Comparison of ENCODE assay signal across 8 cellular contexts in the genomic region with DNA sequence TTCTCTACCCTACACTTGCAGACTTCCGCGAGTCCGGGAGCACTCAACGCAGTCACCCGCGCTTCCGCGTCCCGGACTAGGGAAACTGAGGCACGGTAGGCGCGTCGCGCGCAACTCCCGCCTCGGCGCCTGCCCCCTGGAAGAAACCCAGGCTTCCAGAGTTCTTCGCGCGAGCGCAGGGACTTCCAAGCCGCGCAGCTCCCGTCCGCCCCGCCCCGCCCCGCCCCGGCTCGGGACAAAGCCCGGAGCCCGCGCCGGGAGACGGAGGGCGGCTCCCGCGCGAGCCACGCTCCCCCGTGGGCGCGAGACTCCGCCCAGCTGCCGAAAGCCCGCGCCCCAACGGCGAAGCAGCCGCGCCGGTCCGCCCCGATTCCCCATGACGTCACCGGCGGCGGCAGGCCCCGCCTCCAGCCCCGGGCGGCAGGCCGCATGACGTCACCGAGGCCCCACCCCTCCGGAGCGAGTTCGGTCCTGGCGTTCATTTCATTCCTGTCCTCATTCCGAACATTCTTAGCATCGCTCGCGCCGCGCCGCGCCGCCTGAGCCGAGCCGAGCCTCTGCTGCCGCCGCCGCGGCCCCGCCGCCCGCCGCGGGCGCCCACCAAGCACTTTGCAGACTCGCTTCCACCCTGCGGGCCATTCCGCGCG. TPM values are rescaled to one million over a fixed set of nuclear protein-coding genes. Genes with fewer than 3 reads are reported as not detected.
DNase-seq lines count a peak whose midpoint lies in the region; ATAC-seq and TF ChIP-seq lines count a peak whose summit lies in the region.

TSS of gene TEAD1 (plus strand) at position 498 of the 647 bp plus-strand sequence.

- no peaks in the 10 kb centered on the region for H3K27me3 ChIP-seq in foreskin keratinocyte

- peaks cover 18% of the 10 kb centered on the region for H3K4me1 ChIP-seq in foreskin keratinocyte

- in situ Hi-C loops in Caki2 (cut with HindIII; ENCODE audit: low pct_unique_long_range_greater_than_20kb, low sequenced_read_pairs), result no loop called here
- in situ Hi-C loops in KBM-7 (cut with MboI; ENCODE audit: low pct_unique_long_range_greater_than_20kb, low sequenced_read_pairs), result no loop called here

- H3K4me1 Mint-ChIP-seq in activated naive CD4-positive, alpha-beta T cell treated with anti-CD3 and anti-CD28 coated beads for 36 hours (ENCODE audit: low read depth), result peaks cover 5% of the 10 kb centered on the region
- H3K4me1 Mint-ChIP-seq in neural crest cell, result peaks cover 40% of the 10 kb centered on the region
- peaks cover 10% of the 10 kb centered on the region for H3K4me1 Mint-ChIP-seq in stimulated activated naive CD8-positive, alpha-beta T cell treated with anti-CD3 and anti-CD28 coated beads, Interleukin-15, Interleukin-2, amounts not matched to agents 100 ng/mL and 50 ng/mL, for 24 hours (ENCODE audit: low read depth)

- no peak within 1 kb of the TSS for H3K27ac Mint-ChIP-seq in activated naive CD4-positive, alpha-beta T cell treated with anti-CD3 and anti-CD28 coated beads for 36 hours
- peak within 1 kb of the TSS; percentile 94 for H3K27ac Mint-ChIP-seq in neural crest cell (ENCODE audit: unreplicated experiment)
- no peak within 1 kb of the TSS for H3K27ac Mint-ChIP-seq in stimulated activated naive CD8-positive, alpha-beta T cell treated with anti-CD3 and anti-CD28 coated beads, Interleukin-15, Interleukin-2, amounts not matched to agents 100 ng/mL and 50 ng/mL, for 24 hours

- CTCF ChIA-PET in activated naive CD4-positive, alpha-beta T cell treated with anti-CD3 and anti-CD28 coated beads for 36 hours (lab: Charles Lee), result no interaction called here

- H3K4me3 Mint-ChIP-seq in activated naive CD4-positive, alpha-beta T cell treated with anti-CD3 and anti-CD28 coated beads for 36 hours, result peak within 1 kb of the TSS; percentile 77
- H3K4me3 Mint-ChIP-seq in neural crest cell, result peak within 1 kb of the TSS; percentile 97
- H3K4me3 Mint-ChIP-seq in stimulated activated naive CD8-positive, alpha-beta T cell treated with anti-CD3 and anti-CD28 coated beads, Interleukin-15, Interleukin-2, amounts not matched to agents 100 ng/mL and 50 ng/mL, for 24 hours, result peak within 1 kb of the TSS; percentile 83

- intact Hi-C loops in activated naive CD4-positive, alpha-beta T cell treated with anti-CD3 and anti-CD28 coated beads for 36 hours (cut with micrococcal nuclease), result loop anchor here (1.0 to 10.0 kb wide), 6 partner anchors 12 to 829 kb away; partner anchors contain the start of genes BMAL1, PARVA and USP47

- TF ChIP-seq CTCF in foreskin keratinocyte (conservative IDR thresholded peaks at IDR 0.05) (peak; percentile 44), neural crest cell (conservative IDR thresholded peaks at IDR 0.05) (no peak)

- no peaks in the 10 kb centered on the region for H3K36me3 Mint-ChIP-seq in activated naive CD4-positive, alpha-beta T cell treated with anti-CD3 and anti-CD28 coated beads for 36 hours (ENCODE audit: low read depth)
- no peaks in the 10 kb centered on the region for H3K36me3 Mint-ChIP-seq in neural crest cell (ENCODE audit: low read depth)
- H3K36me3 Mint-ChIP-seq in stimulated activated naive CD8-positive, alpha-beta T cell treated with anti-CD3 and anti-CD28 coated beads, Interleukin-15, Interleukin-2, amounts not matched to agents 100 ng/mL and 50 ng/mL, for 24 hours (ENCODE audit: low read depth), result no peaks in the 10 kb centered on the region

- H3K9me3 Mint-ChIP-seq in activated naive CD4-positive, alpha-beta T cell treated with anti-CD3 and anti-CD28 coated beads for 36 hours, result no peaks in the 10 kb centered on the region
- no peaks in the 10 kb centered on the region for H3K9me3 Mint-ChIP-seq in neural crest cell
- H3K9me3 Mint-ChIP-seq in stimulated activated naive CD8-positive, alpha-beta T cell treated with anti-CD3 and anti-CD28 coated beads, Interleukin-15, Interleukin-2, amounts not matched to agents 100 ng/mL and 50 ng/mL, for 24 hours, result no peaks in the 10 kb centered on the region

- DNase-seq in Caki2 (ENCODE audit: low read depth) (peak; percentile 94), KBM-7 (peak; percentile 79), SHP77 treated with DMSO at 0.1 percent for 48 hours (lab: John Stamatoyannopoulos, UW) (peak; percentile 69), foreskin keratinocyte (peak; percentile 64 to 82), neural crest cell (ENCODE audit: low read depth, low spot score) (peak; percentile 99)
- peak; percentile 88 for DNase-seq in activated naive CD4-positive, alpha-beta T cell treated with anti-CD3 and anti-CD28 coated beads for 36 hours

- H3K27ac ChIP-seq in foreskin keratinocyte, result peak within 1 kb of the TSS; percentile 68

- ATAC-seq in GM21619 (IDR thresholded peaks at IDR 0.05; ENCODE audit: unreplicated experiment) (peak; percentile 81), foreskin keratinocyte (peak; percentile 86)

- H3K27me3 Mint-ChIP-seq in activated naive CD4-positive, alpha-beta T cell treated with anti-CD3 and anti-CD28 coated beads for 36 hours (ENCODE audit: low read depth), result peaks cover 72% of the 10 kb centered on the region
- H3K27me3 Mint-ChIP-seq in neural crest cell (ENCODE audit: low read depth), result no peaks in the 10 kb centered on the region
- H3K27me3 Mint-ChIP-seq in stimulated activated naive CD8-positive, alpha-beta T cell treated with anti-CD3 and anti-CD28 coated beads, Interleukin-15, Interleukin-2, amounts not matched to agents 100 ng/mL and 50 ng/mL, for 24 hours, result peaks cover 79% of the 10 kb centered on the region

RNA-seq across cellular contexts. Expression of gene TEAD1, which starts in this region (rescaled TPM):
- total RNA-seq in Caki2 (2014; rRNA removed; shearing (Covaris generic); ENCODE audit: low replicate concordance), result 16.5 and 26.0 TPM in 2 replicates
- total RNA-seq in activated naive CD4-positive, alpha-beta T cell treated with anti-CD3 and anti-CD28 coated beads for 36 hours, result 1 to 10 TPM in 1 of 2 experiments, under 1 TPM in 1; 0.93 to 1.2 TPM
- total RNA-seq in foreskin keratinocyte (90.2 and 92.3 TPM in 2 replicates), neural crest cell (84.1 and 87.3 TPM in 2 replicates)
- polyA plus RNA-seq in foreskin keratinocyte, result 5.8 and 8.4 TPM in 2 replicates

Comparison
In these comparisons a context has a peak if more than half of its experiments do, and no peak if none do; other contexts are left out.
1. Peak in every context shown above with its lines: DNase-seq, ATAC-seq and H3K27ac ChIP-seq.